In the genomic region with DNA sequence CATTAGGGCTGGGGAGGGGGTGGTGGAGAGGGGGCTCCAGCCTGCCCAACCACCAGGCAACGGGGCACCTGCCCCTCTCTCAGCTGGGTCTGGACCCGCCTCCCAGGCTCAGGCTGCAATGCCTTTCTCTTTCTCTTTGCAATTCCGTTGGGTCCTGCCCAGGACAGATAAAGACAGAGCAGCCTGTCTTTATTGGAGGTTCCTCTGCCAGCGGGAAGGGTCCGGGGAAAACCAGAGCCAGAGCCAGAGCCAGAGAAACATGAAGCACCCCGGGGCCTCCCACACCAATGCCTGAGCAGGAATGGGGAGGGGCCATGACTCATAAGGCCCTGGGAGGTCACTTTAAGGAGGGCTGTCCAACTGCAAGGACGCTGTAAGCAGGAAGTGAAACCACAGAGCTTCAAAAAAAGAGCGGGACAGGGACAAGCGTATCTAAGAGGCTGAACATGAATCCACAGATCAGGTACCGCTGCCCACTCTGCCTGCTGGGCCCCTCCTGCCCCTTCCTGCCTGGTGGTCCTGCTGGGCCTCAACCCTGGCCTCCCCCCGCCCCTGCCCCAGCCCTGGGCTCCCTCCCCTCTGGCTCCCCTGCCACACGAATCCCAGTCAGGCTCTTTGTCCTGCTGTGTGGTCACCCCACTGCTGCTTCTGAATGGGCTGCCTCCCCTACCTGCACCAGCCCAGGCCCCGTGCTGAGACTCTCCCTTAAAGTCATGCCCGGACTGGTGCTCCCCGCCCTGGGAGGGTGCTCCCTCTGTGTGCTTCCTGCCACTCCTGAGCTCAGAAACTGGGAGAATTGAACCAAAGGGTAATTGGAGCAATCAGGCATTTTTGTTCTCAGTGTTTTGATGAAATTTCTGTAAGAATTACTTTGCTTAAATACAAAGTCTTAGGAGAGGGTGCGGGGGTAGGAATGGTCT, we compare ENCODE assay signal across 8 cellular contexts. TPM values are rescaled to one million over a fixed set of nuclear protein-coding genes. Genes with fewer than 3 reads are reported as not detected.
A peak's percentile ranks its signal among the peaks of the same experiment; 100 is the strongest.
DNase-seq lines count a peak whose midpoint lies in the region; ATAC-seq, FAIRE-seq and TF ChIP-seq lines count a peak whose summit lies in the region.

A gene (plus strand): TSS at position 340 of the 920 bp plus-strand sequence. CDS start 107 bp downstream, at position 447.

- CTCF ChIA-PET in K562 (lab: Yijun Ruan, JAX; ENCODE audit: low intra/inter-chr PET ratio) = no interaction called here

- H3K27ac ChIP-seq in HUES64 (ENCODE audit: low read depth, low read length) (peak within 1 kb of the TSS; percentile 50; the same call in 1 of the 2 replicates), K562 (ENCODE audit: extremely low read depth, low read depth, low read length) (peak within 1 kb of the TSS; percentile 90), iPS-20b (ENCODE audit: low read length) (no peak within 1 kb of the TSS), skeletal muscle tissue (ENCODE audit: low read depth, low read length) (no peak within 1 kb of the TSS)

- 48% methylated on average over 16 of the region's 16 CpGs for WGBS in HUES64
- 8% methylated on average over 8 of the region's 16 CpGs for WGBS in K562 (ENCODE audit: insufficient coverage, low coverage, missing lambda C conversion rate)

- peak within 1 kb of the TSS; percentile 78 for H3K4me2 ChIP-seq in K562 (ENCODE audit: insufficient read depth, low read length)

- POLR2A ChIA-PET in K562 (lab: Yijun Ruan, JAX) = interaction anchor here (0.6 to 0.9 kb wide), 4 partner anchors 11 to 337 kb away, joined by 3 read pairs; a partner anchor contains a TSS

- H3K27me3 ChIP-seq in HUES64 (ENCODE audit: insufficient read depth, low read length) (no peaks in the 10 kb centered on the region), K562 (ENCODE audit: control insufficient read depth in 2 of 2, insufficient read depth in 2 of 2, low read length in 2 of 2) (no peaks in the 10 kb centered on the region), iPS-20b (ENCODE audit: insufficient read depth, low read length) (no peaks in the 10 kb centered on the region), skeletal muscle tissue (ENCODE audit: control insufficient read depth in 3 of 3, insufficient read depth in 3 of 3, low read length in 3 of 3) (no peaks in the 10 kb centered on the region)

- no peaks in the 10 kb centered on the region for H3K36me3 ChIP-seq in HUES64 (ENCODE audit: insufficient read depth, low read length)
- 0 out of 3 replicates have a peak, but pooled peaks cover 3% of the 10 kb centered on the region for H3K36me3 ChIP-seq in K562 (ENCODE audit: control insufficient read depth, insufficient read depth, low read length)
- 0 out of 2 replicates have a peak, but pooled peaks cover 3% of the 10 kb centered on the region for H3K36me3 ChIP-seq in iPS-20b (ENCODE audit: insufficient read depth, low read depth, low read length)
- H3K36me3 ChIP-seq in skeletal muscle tissue (ENCODE audit: control insufficient read depth in 3 of 3, insufficient read depth in 3 of 3, low read length in 3 of 3) = no peaks in the 10 kb centered on the region

- no peaks in the 10 kb centered on the region for H4K20me1 ChIP-seq in K562 (replicated peaks; ENCODE audit: control insufficient read depth, insufficient read depth, low read length)

- TF ChIP-seq POLR2A in K562 (conservative IDR thresholded peaks at IDR 0.05) = peak; percentile 68

- FAIRE-seq in K562 (lab: Jason Lieb, UNC) = peak; percentile 99

- TF ChIP-seq CTCF in K562 (IDR thresholded peaks at IDR 0.05 in 2 of 3, conservative IDR thresholded peaks at IDR 0.05 in 1 of 3; ENCODE audit: insufficient read depth in 2 of 3, low read depth in 1 of 3, low read length in 3 of 3) = no peak

- DNase-seq in C1 segment of cervical spinal cord (lab: John Stamatoyannopoulos, UW) (peak in 10 of 14 donors; percentile 6 to 76 (median 32)), T-helper 22 cell (ENCODE audit: low read depth) (peak; percentile 61), K562 (ENCODE audit: extremely low read depth in 1 of 4, low spot score in 3 of 4) (peak; percentile 76 to 92 (median 83)), HuH-7 (ENCODE audit: low spot score) (no peak)

- TF ChIP-seq RAD21 in K562 (CRISPR knock-in tag; conservative IDR thresholded peaks at IDR 0.05 in 1 of 2, IDR thresholded peaks at IDR 0.05 in 1 of 2) = no peak

- H2AFZ ChIP-seq in K562 (ENCODE audit: low read depth, low read length) = peak within 1 kb of the TSS; percentile 81

- BruUV-seq in K562 (replicated peaks; lab: Mats Ljungman, UMichigan) = TSS peak; percentile 72

- H3K4me3 ChIP-seq in HUES64 (ENCODE audit: low read length) (0 out of 2 replicates have a peak within 1 kb of the TSS, but pooled peaks have one; percentile 23), K562 (peak within 1 kb of the TSS; percentile 48), iPS-20b (ENCODE audit: low read length) (peak within 1 kb of the TSS; percentile 0; the same call in 1 of the 2 replicates), skeletal muscle tissue (ENCODE audit: low read length in 3 of 3) (peak within 1 kb of the TSS; percentile 72 to 79 (median 76))

- H3K4me1 ChIP-seq in HUES64 (ENCODE audit: insufficient read depth, low read length) (peaks cover 10% of the 10 kb centered on the region; the same call in 1 of the 2 replicates), K562 (replicated peaks in 1 of 2; ENCODE audit: control insufficient read depth in 2 of 2, insufficient read depth in 2 of 2, low read length in 2 of 2) (peaks cover 7 to 26% of the 10 kb centered on the region in 2 experiments; a peak in 4 of 5 replicates), iPS-20b (ENCODE audit: insufficient read depth, low read length) (no peaks in the 10 kb centered on the region; the same call in 1 of the 2 replicates), skeletal muscle tissue (ENCODE audit: control insufficient read depth in 3 of 3, insufficient read depth in 3 of 3, low read length in 3 of 3) (peaks cover 9 to 13% (median 10%) of the 10 kb centered on the region in 3 donors)

- H3K9ac ChIP-seq in HUES64 (ENCODE audit: low read depth, low read length) = no peak within 1 kb of the TSS
- H3K9ac ChIP-seq in K562 (ENCODE audit: insufficient read depth in 1 of 2, low read depth in 2 of 2, low read length in 2 of 2) = peak within 1 kb of the TSS; percentile 66 to 88
- H3K9ac ChIP-seq in iPS-20b (ENCODE audit: low read depth, low read length) = peak within 1 kb of the TSS; percentile 5; the same call in 1 of the 2 replicates
- peak within 1 kb of the TSS; percentile 40 to 72 (median 53) for H3K9ac ChIP-seq in skeletal muscle tissue (ENCODE audit: low read depth in 1 of 3, low read length in 3 of 3)

- TF ChIP-seq EP300 in K562 (IDR thresholded peaks at IDR 0.05; ENCODE audit: low read length) = peak; percentile 36

- in situ Hi-C loops in K562 (cut with MboI) = no loop called here

- intact Hi-C loops in K562 (cut with micrococcal nuclease) = no loop called here

- peak; percentile 52 for ATAC-seq in GM19397 (IDR thresholded peaks at IDR 0.05; ENCODE audit: unreplicated experiment)
- peak; percentile 97 for ATAC-seq in K562

- H3K79me2 ChIP-seq in K562 (ENCODE audit: control insufficient read depth, insufficient read depth, low read length) = peaks cover 10% of the 10 kb centered on the region

- H3K9me3 ChIP-seq in HUES64 (ENCODE audit: insufficient read depth, low read depth, low read length) = peaks cover 6% of the 10 kb centered on the region; the same call in 1 of the 2 replicates
- peaks cover 9% of the 10 kb centered on the region for H3K9me3 ChIP-seq in K562 (replicated peaks; ENCODE audit: control insufficient read depth, insufficient read depth, low read depth, low read length)
- H3K9me3 ChIP-seq in iPS-20b (ENCODE audit: insufficient read depth, low read depth, low read length) = peaks cover 14% of the 10 kb centered on the region
- no peaks in the 10 kb centered on the region for H3K9me3 ChIP-seq in skeletal muscle tissue (ENCODE audit: control insufficient read depth in 3 of 3, low read length in 3 of 3)

- no peaks in the 10 kb centered on the region for H3K9me1 ChIP-seq in K562 (ENCODE audit: control insufficient read depth, insufficient read depth, low read length)

TF ChIP-seq in K562, 482 proteins besides CTCF, POLR2A, EP300 and RAD21 (continues in another document):
- TF ChIP-seq, protein P1, sequence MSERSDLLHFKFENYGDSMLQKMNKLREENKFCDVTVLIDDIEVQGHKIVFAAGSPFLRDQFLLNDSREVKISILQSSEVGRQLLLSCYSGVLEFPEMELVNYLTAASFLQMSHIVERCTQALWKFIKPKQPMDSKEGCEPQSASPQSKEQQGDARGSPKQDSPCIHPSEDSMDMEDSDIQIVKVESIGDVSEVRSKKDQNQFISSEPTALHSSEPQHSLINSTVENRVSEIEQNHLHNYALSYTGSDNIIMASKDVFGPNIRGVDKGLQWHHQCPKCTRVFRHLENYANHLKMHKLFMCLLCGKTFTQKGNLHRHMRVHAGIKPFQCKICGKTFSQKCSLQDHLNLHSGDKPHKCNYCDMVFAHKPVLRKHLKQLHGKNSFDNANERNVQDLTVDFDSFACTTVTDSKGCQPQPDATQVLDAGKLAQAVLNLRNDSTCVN (CRISPR knock-in tag; IDR thresholded peaks at IDR 0.05) = no peak
- TF ChIP-seq GTF2A2 (tag; IDR thresholded peaks at IDR 0.05) (no peak), SRF (CRISPR knock-in tag; IDR thresholded peaks at IDR 0.05) (peak in 1 of 2 experiments; percentile 30; a peak in 1 of 4 replicates), ARID1B (IDR thresholded peaks at IDR 0.05) (peak; percentile 54), MYBL2 (IDR thresholded peaks at IDR 0.05; ENCODE audit: low read depth) (peak; percentile 65), MYBL2 (CRISPR knock-in tag; IDR thresholded peaks at IDR 0.05; ENCODE audit: borderline replicate concordance) (no peak), BCOR (IDR thresholded peaks at IDR 0.05) (peak; percentile 59)

RNA-seq across cellular contexts. Expression of the gene that starts here (rescaled TPM):
- polyA plus RNA-seq in HUES64 (2013, experiment 1 of 2) = 21.8 TPM
- polyA plus RNA-seq in HUES64 (2013, experiment 2 of 2) = 22.9 TPM
- 5.5 and 9.0 TPM in 2 replicates for total RNA-seq in K562 (2011; cell fraction: chromatin; rRNA removed; ENCODE audit: low replicate concordance)
- 9.2 and 9.3 TPM in 2 replicates for total RNA-seq in K562 (2011; cell fraction: nucleolus; rRNA removed)
- 7.9 and 8.4 TPM in 2 replicates for total RNA-seq in K562 (2011; cell fraction: nucleoplasm; rRNA removed)
- total RNA-seq in K562 (2014; rRNA removed) = 29.3 and 38.4 TPM in 2 replicates
- total RNA-seq in K562 (2014; rRNA removed; fragmentation: Illumina TruSeq; extraction: Trizol) = 6.6 and 6.8 TPM in 2 replicates
- 5.9 and 7.1 TPM in 2 replicates for total RNA-seq in K562 (2015; rRNA removed; fragmentation: Illumina TruSeq; extraction: Trizol)
- 43.2 and 43.6 TPM in 2 replicates for total RNA-seq in K562 (2021)
- polyA plus RNA-seq in K562 (2011; rRNA removed) = 16.7 and 39.5 TPM in 2 replicates
- polyA plus RNA-seq in K562 (2011; cell fraction: cytosol; rRNA removed) = 27.9 and 68.7 TPM in 2 replicates
- polyA plus RNA-seq in K562 (2011; cell fraction: nucleus; rRNA removed) = 10.0 and 16.1 TPM in 2 replicates
- 41.8 and 64.6 TPM in 2 replicates for polyA plus RNA-seq in K562 (2012)
- 57.9 and 62.9 TPM in 2 replicates for polyA plus RNA-seq in K562 (2014; fragmentation: Illumina TruSeq; extraction: Trizol)
- 100 to 1,000 TPM; 160 to 166 TPM for polyA plus RNA-seq in K562 (2014; fragmentation: Nextera tagmentation; extraction: Ambion mirVana)
- polyA plus RNA-seq in K562 (2014; rRNA removed) = 49.5 and 58.1 TPM in 2 replicates
- polyA minus RNA-seq in K562 (2011; rRNA and poly(A)+ RNA removed) = 12.6 and 31.1 TPM in 2 replicates
- 10.2 and 18.5 TPM in 2 replicates for polyA minus RNA-seq in K562 (2011; cell fraction: cytosol; rRNA and poly(A)+ RNA removed)
- 3.0 TPM in 2 replicates for polyA minus RNA-seq in K562 (2011; cell fraction: nucleus; rRNA and poly(A)+ RNA removed)
- 1.6 TPM for total RNA-seq in skeletal muscle tissue

Comparison
In these comparisons a context has a peak if more than half of its experiments do, and no peak if none do; other contexts are left out.
1. H3K27ac ChIP-seq: peak in HUES64 (single experiment) and K562 (single experiment); none in iPS-20b (single experiment) and skeletal muscle tissue (single experiment).
2. H3K4me3 ChIP-seq: peak in every context shown above with its lines; median percentile 76 in skeletal muscle tissue; 48 in K562; 23 in HUES64; 0 in iPS-20b.